Comparison of ENCODE assay signal across 8 cellular contexts in genomic region chr1:156571959-156572662, GRCh38. TPM values are rescaled to one million over a fixed set of nuclear protein-coding genes. Genes with fewer than 3 reads are reported as not detected.
DNase-seq lines count a peak whose midpoint lies in the region; ATAC-seq and TF ChIP-seq lines count a peak whose summit lies in the region.

A gene with protein sequence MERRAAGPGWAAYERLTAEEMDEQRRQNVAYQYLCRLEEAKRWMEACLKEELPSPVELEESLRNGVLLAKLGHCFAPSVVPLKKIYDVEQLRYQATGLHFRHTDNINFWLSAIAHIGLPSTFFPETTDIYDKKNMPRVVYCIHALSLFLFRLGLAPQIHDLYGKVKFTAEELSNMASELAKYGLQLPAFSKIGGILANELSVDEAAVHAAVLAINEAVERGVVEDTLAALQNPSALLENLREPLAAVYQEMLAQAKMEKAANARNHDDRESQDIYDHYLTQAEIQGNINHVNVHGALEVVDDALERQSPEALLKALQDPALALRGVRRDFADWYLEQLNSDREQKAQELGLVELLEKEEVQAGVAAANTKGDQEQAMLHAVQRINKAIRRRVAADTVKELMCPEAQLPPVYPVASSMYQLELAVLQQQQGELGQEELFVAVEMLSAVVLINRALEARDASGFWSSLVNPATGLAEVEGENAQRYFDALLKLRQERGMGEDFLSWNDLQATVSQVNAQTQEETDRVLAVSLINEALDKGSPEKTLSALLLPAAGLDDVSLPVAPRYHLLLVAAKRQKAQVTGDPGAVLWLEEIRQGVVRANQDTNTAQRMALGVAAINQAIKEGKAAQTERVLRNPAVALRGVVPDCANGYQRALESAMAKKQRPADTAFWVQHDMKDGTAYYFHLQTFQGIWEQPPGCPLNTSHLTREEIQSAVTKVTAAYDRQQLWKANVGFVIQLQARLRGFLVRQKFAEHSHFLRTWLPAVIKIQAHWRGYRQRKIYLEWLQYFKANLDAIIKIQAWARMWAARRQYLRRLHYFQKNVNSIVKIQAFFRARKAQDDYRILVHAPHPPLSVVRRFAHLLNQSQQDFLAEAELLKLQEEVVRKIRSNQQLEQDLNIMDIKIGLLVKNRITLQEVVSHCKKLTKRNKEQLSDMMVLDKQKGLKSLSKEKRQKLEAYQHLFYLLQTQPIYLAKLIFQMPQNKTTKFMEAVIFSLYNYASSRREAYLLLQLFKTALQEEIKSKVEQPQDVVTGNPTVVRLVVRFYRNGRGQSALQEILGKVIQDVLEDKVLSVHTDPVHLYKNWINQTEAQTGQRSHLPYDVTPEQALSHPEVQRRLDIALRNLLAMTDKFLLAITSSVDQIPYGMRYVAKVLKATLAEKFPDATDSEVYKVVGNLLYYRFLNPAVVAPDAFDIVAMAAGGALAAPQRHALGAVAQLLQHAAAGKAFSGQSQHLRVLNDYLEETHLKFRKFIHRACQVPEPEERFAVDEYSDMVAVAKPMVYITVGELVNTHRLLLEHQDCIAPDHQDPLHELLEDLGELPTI (N-terminal part only) (minus strand): TSS chr1:156572565. CDS start chr1:156572529, 36 bp downstream.

- peak within 1 kb of the TSS; percentile 96 for H2AFZ ChIP-seq in Loucy (ENCODE audit: low read length)

- CTCF ChIA-PET in CD4-positive, alpha-beta T cell (lab: Charles Lee), result interaction anchor here (1.1 to 3.3 kb wide), 3 partner anchors 36 to 92 kb away, joined by 3 to 9 read pairs (median 6); no protein-coding TSS in a partner anchor

- H3K27ac ChIP-seq in CD4-positive, alpha-beta T cell (ENCODE audit: low read depth, low read length), result no peak within 1 kb of the TSS

- H4K20me1 ChIP-seq in Loucy (ENCODE audit: insufficient read depth, low read length, poor library complexity, severe bottlenecking), result no peaks in the 10 kb centered on the region

- H3K9me3 Mint-ChIP-seq in CD4-positive, alpha-beta T cell, result no peaks in the 10 kb centered on the region
- H3K9me3 Mint-ChIP-seq in nephron progenitor cell, result no peaks in the 10 kb centered on the region
- no peaks in the 10 kb centered on the region for H3K9me3 Mint-ChIP-seq in stimulated activated naive CD8-positive, alpha-beta T cell treated with anti-CD3 and anti-CD28 coated beads, Interleukin-15, Interleukin-2, amounts not matched to agents 100 ng/mL and 50 ng/mL, for 24 hours

- peaks cover 38% of the 10 kb centered on the region for H3K27me3 Mint-ChIP-seq in CD4-positive, alpha-beta T cell
- H3K27me3 Mint-ChIP-seq in nephron progenitor cell (ENCODE audit: low read depth, poor library complexity), result peaks cover 15% of the 10 kb centered on the region
- H3K27me3 Mint-ChIP-seq in stimulated activated naive CD8-positive, alpha-beta T cell treated with anti-CD3 and anti-CD28 coated beads, Interleukin-15, Interleukin-2, amounts not matched to agents 100 ng/mL and 50 ng/mL, for 24 hours, result peaks cover 25% of the 10 kb centered on the region

- peak; percentile 47 to 69 (median 63) for DNase-seq in CD4-positive, alpha-beta T cell
- DNase-seq in SHP77 treated with DMSO at 0.1 percent for 48 hours (lab: John Stamatoyannopoulos, UW) (peak; percentile 85), fibroblast of villous mesenchyme (ENCODE audit: low read depth) (peak; percentile 77), nephron progenitor cell (peak; percentile 89)
- DNase-seq in activated effector memory CD4-positive, alpha-beta T cell treated with Interleukin-2 at 50 U/mL for 16 hours, result peak; percentile 63

- POLR2A ChIA-PET in CD4-positive, alpha-beta T cell (lab: Charles Lee), result interaction anchor here (0.8 to 2.0 kb wide), 5 partner anchors 10 to 71 kb away, joined by 3 to 15 read pairs (median 6); partner anchors contain the start of genes MEF2D and NAXE

- TF ChIP-seq CTCF in CD4-positive, alpha-beta T cell (IDR thresholded peaks at IDR 0.05), result no peak
- TF ChIP-seq CTCF in Loucy (conservative IDR thresholded peaks at IDR 0.05; ENCODE audit: low read length) (no peak), fibroblast of villous mesenchyme (IDR thresholded peaks at IDR 0.05; ENCODE audit: insufficient read depth, low read depth, low read length) (no peak), nephron progenitor cell (IDR thresholded peaks at IDR 0.05) (no peak)

- no peak within 1 kb of the TSS for H3K27ac Mint-ChIP-seq in CD4-positive, alpha-beta T cell
- peak within 1 kb of the TSS; percentile 50 for H3K27ac Mint-ChIP-seq in nephron progenitor cell
- peak within 1 kb of the TSS; percentile 89 for H3K27ac Mint-ChIP-seq in stimulated activated naive CD8-positive, alpha-beta T cell treated with anti-CD3 and anti-CD28 coated beads, Interleukin-15, Interleukin-2, amounts not matched to agents 100 ng/mL and 50 ng/mL, for 24 hours

- H3K4me3 ChIP-seq in Loucy (ENCODE audit: low read length, poor library complexity, severe bottlenecking) (peak within 1 kb of the TSS; percentile 89), fibroblast of villous mesenchyme (ENCODE audit: low read depth, low read length) (peak within 1 kb of the TSS; percentile 71)

- no peaks in the 10 kb centered on the region for H3K36me3 Mint-ChIP-seq in CD4-positive, alpha-beta T cell (ENCODE audit: low read depth)
- H3K36me3 Mint-ChIP-seq in nephron progenitor cell (ENCODE audit: low read depth), result peaks cover 23% of the 10 kb centered on the region
- H3K36me3 Mint-ChIP-seq in stimulated activated naive CD8-positive, alpha-beta T cell treated with anti-CD3 and anti-CD28 coated beads, Interleukin-15, Interleukin-2, amounts not matched to agents 100 ng/mL and 50 ng/mL, for 24 hours (ENCODE audit: low read depth), result peaks cover 4% of the 10 kb centered on the region

- H3K9me2 ChIP-seq in Loucy (replicated peaks; ENCODE audit: low read depth, low read length), result no peaks in the 10 kb centered on the region

- no peaks in the 10 kb centered on the region for H3K36me3 ChIP-seq in Loucy (ENCODE audit: insufficient read depth, low read length)

- H3K4me2 ChIP-seq in Loucy (ENCODE audit: low read depth, low read length, poor library complexity, severe bottlenecking), result peak within 1 kb of the TSS; percentile 97

- H3K9me3 ChIP-seq in CD4-positive, alpha-beta T cell (ENCODE audit: control insufficient read depth, low read length), result no peaks in the 10 kb centered on the region
- no peaks in the 10 kb centered on the region for H3K9me3 ChIP-seq in Loucy (ENCODE audit: insufficient read depth, low read depth, low read length)

- peaks cover 17% of the 10 kb centered on the region for H3K4me1 Mint-ChIP-seq in CD4-positive, alpha-beta T cell (ENCODE audit: low read depth)
- peaks cover 54% of the 10 kb centered on the region for H3K4me1 Mint-ChIP-seq in nephron progenitor cell
- peaks cover 24% of the 10 kb centered on the region for H3K4me1 Mint-ChIP-seq in stimulated activated naive CD8-positive, alpha-beta T cell treated with anti-CD3 and anti-CD28 coated beads, Interleukin-15, Interleukin-2, amounts not matched to agents 100 ng/mL and 50 ng/mL, for 24 hours (ENCODE audit: low read depth)

- peak within 1 kb of the TSS; percentile 78 for H3K9ac ChIP-seq in Loucy (ENCODE audit: low read depth, low read length, poor library complexity, severe bottlenecking)

- intact Hi-C loops in CD4-positive, alpha-beta T cell (cut with DNase I, micrococcal nuclease), result no loop called here

- peak; percentile 95 for ATAC-seq in CD4-positive, alpha-beta T cell (ENCODE audit: poor library complexity)
- peak; percentile 91 for ATAC-seq in GM21529 (IDR thresholded peaks at IDR 0.05; ENCODE audit: unreplicated experiment)

- H3K4me1 ChIP-seq in Loucy (ENCODE audit: insufficient read depth, low read length, poor library complexity, severe bottlenecking), result peaks cover 24% of the 10 kb centered on the region

- H3K27me3 ChIP-seq in CD4-positive, alpha-beta T cell (ENCODE audit: control insufficient read depth, insufficient read depth, low read length), result peaks cover 30% of the 10 kb centered on the region
- H3K27me3 ChIP-seq in Loucy (ENCODE audit: insufficient read depth, low read length, poor library complexity, severe bottlenecking), result no peaks in the 10 kb centered on the region

- H3F3A ChIP-seq in Loucy (ENCODE audit: low read depth), result no peaks in the 10 kb centered on the region

- H3K4me3 Mint-ChIP-seq in CD4-positive, alpha-beta T cell, result peak within 1 kb of the TSS; percentile 82
- H3K4me3 Mint-ChIP-seq in nephron progenitor cell, result peak within 1 kb of the TSS; percentile 99
- peak within 1 kb of the TSS; percentile 100 for H3K4me3 Mint-ChIP-seq in stimulated activated naive CD8-positive, alpha-beta T cell treated with anti-CD3 and anti-CD28 coated beads, Interleukin-15, Interleukin-2, amounts not matched to agents 100 ng/mL and 50 ng/mL, for 24 hours

- peaks cover 25% of the 10 kb centered on the region for H3K79me2 ChIP-seq in Loucy (ENCODE audit: insufficient read depth, low read length)

RNA-seq across cellular contexts. Expression of the gene that starts here (rescaled TPM):
- total RNA-seq in CD4-positive, alpha-beta T cell, result not detected
- 20.9 and 24.2 TPM in 2 replicates for total RNA-seq in fibroblast of villous mesenchyme

Comparison
In these comparisons a context has a peak if more than half of its experiments do, and no peak if none do; other contexts are left out.
1. RNA of the gene that starts here (total RNA-seq): 20.9 to 24.2 TPM in fibroblast of villous mesenchyme; not detected in CD4-positive, alpha-beta T cell; every median in the first group is over 10 times any median in the second.
2. Peak in DNase-seq and ATAC-seq in CD4-positive, alpha-beta T cell; RNA of the gene not detected or under 1 TPM.
3. Peak in every context shown above with its lines, with median percentiles within 50 percentile points of each other: DNase-seq and H3K4me3 Mint-ChIP-seq.